Comparison of ENCODE assay signal across 15 cellular contexts in genomic region chr14:104280085-104280901, GRCh38.
DNase-seq lines count a peak whose midpoint lies in the region; ATAC-seq and TF ChIP-seq lines count a peak whose summit lies in the region.
"Had no signal": no experiment of that assay in that cellular context is flagged by ENCODE, and none has a peak within 500 bp of the region (broad histone marks: within the 10 kb centered on the region; RNA-seq: fewer than 3 reads in every experiment).

No MANE protein-coding gene starts in this region.

- no peaks in the 10 kb centered on the region for H3K4me1 Mint-ChIP-seq in natural killer cell
- no peaks in the 10 kb centered on the region for H3K4me1 Mint-ChIP-seq in natural killer cell treated with Interleukin-12 subunit alpha and Interleukin-12 subunit beta and Interleukin-15 and Interleukin-18, amount 100 ng/mL, for 72 hours (ENCODE audit: low read depth in 2 of 2)
- H3K4me1 Mint-ChIP-seq in osteocyte (ENCODE audit: unreplicated experiment), result no peaks in the 10 kb centered on the region

- H3K36me3 Mint-ChIP-seq in natural killer cell (no peaks in the 10 kb centered on the region), osteocyte (ENCODE audit: unreplicated experiment) (no peaks in the 10 kb centered on the region)
- no peaks in the 10 kb centered on the region for H3K36me3 Mint-ChIP-seq in natural killer cell treated with Interleukin-12 subunit alpha and Interleukin-12 subunit beta and Interleukin-15 and Interleukin-18, amount 100 ng/mL, for 72 hours
- H3K36me3 Mint-ChIP-seq: mesothelial cell of epicardium had no signal

- no peak overlapping the region for H3K4me3 Mint-ChIP-seq in natural killer cell
- H3K4me3 Mint-ChIP-seq in natural killer cell treated with Interleukin-12 subunit alpha and Interleukin-12 subunit beta and Interleukin-15 and Interleukin-18, amount 100 ng/mL, for 72 hours, result no peak overlapping the region
- no peak overlapping the region for H3K4me3 Mint-ChIP-seq in osteocyte (ENCODE audit: unreplicated experiment)
- H3K4me3 Mint-ChIP-seq: mesothelial cell of epicardium had no signal

- H3K9me3 ChIP-seq in left ventricle myocardium inferior (replicated peaks), result no peaks in the 10 kb centered on the region
- H3K9me3 ChIP-seq: HAP-1 had no signal

- ATAC-seq in natural killer cell (no peak), HG02938 (IDR thresholded peaks at IDR 0.05; ENCODE audit: unreplicated experiment) (no peak), HG03039 (IDR thresholded peaks at IDR 0.05; ENCODE audit: unreplicated experiment) (no peak)
- ATAC-seq in natural killer cell treated with Interleukin-12 subunit alpha and Interleukin-12 subunit beta and Interleukin-15 and Interleukin-18, amount 100 ng/mL, for 72 hours, result no peak

- H3K27me3 Mint-ChIP-seq in natural killer cell (ENCODE audit: low read depth in 2 of 2) (peaks cover 12 to 19% of the 10 kb centered on the region in 2 donors), osteocyte (ENCODE audit: unreplicated experiment) (peaks cover 2% of the 10 kb centered on the region)
- peaks cover 3 to 7% of the 10 kb centered on the region in 2 donors for H3K27me3 Mint-ChIP-seq in natural killer cell treated with Interleukin-12 subunit alpha and Interleukin-12 subunit beta and Interleukin-15 and Interleukin-18, amount 100 ng/mL, for 72 hours

- H3K27ac Mint-ChIP-seq in natural killer cell, result no peak overlapping the region
- H3K27ac Mint-ChIP-seq in natural killer cell treated with Interleukin-12 subunit alpha and Interleukin-12 subunit beta and Interleukin-15 and Interleukin-18, amount 100 ng/mL, for 72 hours, result no peak overlapping the region
- H3K27ac Mint-ChIP-seq in osteocyte (ENCODE audit: unreplicated experiment), result no peak overlapping the region

- H3K27me3 ChIP-seq in left ventricle myocardium inferior (ENCODE audit: low read depth), result peaks cover 47% of the 10 kb centered on the region

- no peak overlapping the region for H3K4me3 ChIP-seq in left ventricle myocardium inferior
- H3K4me3 ChIP-seq: HAP-1 had no signal

- H3K4me1 ChIP-seq in left ventricle myocardium inferior, result peaks cover 4% of the 10 kb centered on the region
- H3K4me1 ChIP-seq: HAP-1 had no signal

- DNase-seq in natural killer cell, result peak; percentile 13
- no peak for DNase-seq in natural killer cell treated with Interleukin-12 subunit alpha and Interleukin-12 subunit beta and Interleukin-15 and Interleukin-18, amount 100 ng/mL, for 72 hours (ENCODE audit: low spot score)
- peak; percentile 11 for DNase-seq in left ventricle myocardium inferior
- DNase-seq in osteocyte (ENCODE audit: extremely low spot score, unreplicated experiment), result peak; percentile 82
- DNase-seq in NCI-H187 treated with DMSO at 0.1 percent for 48 hours (lab: John Stamatoyannopoulos, UW), result no peak
- DNase-seq in iPS-NIHi7 (ENCODE audit: extremely low spot score), result no peak
- DNase-seq: activated CD4-positive, alpha-beta T cell treated with anti-CD3 and anti-CD28 coated beads, Interleukin-2, amount 50 U/mL, for 4 hours; central memory CD4-positive, alpha-beta T cell; effector CD8-positive, alpha-beta T cell; NCI-H2081 had no signal

- TF ChIP-seq CTCF in natural killer cell (IDR thresholded peaks at IDR 0.05) (no peak), left ventricle myocardium inferior (IDR thresholded peaks at IDR 0.05; ENCODE audit: borderline replicate concordance) (no peak), osteocyte (IDR thresholded peaks at IDR 0.05) (no peak)

- intact Hi-C loops in natural killer cell (cut with micrococcal nuclease), result no loop called here
- intact Hi-C loops in left ventricle myocardium inferior (cut with micrococcal nuclease), result no loop called here

- H3K27ac ChIP-seq in left ventricle myocardium inferior (replicated peaks), result no peak overlapping the region
- H3K27ac ChIP-seq: KMS-11 had no signal

- no peaks in the 10 kb centered on the region for H3K9me3 Mint-ChIP-seq in natural killer cell
- no peaks in the 10 kb centered on the region for H3K9me3 Mint-ChIP-seq in natural killer cell treated with Interleukin-12 subunit alpha and Interleukin-12 subunit beta and Interleukin-15 and Interleukin-18, amount 100 ng/mL, for 72 hours
- H3K9me3 Mint-ChIP-seq in osteocyte (ENCODE audit: unreplicated experiment), result no peaks in the 10 kb centered on the region
- H3K9me3 Mint-ChIP-seq: mesothelial cell of epicardium had no signal

- H3K36me3 ChIP-seq in left ventricle myocardium inferior, result no peaks in the 10 kb centered on the region
- H3K36me3 ChIP-seq: HAP-1 had no signal

Comparison
In these comparisons a context has a peak if more than half of its experiments do, and no peak if none do; other contexts are left out.
1. DNase-seq: peak in natural killer cell (single experiment), left ventricle myocardium inferior (single experiment) and osteocyte (single experiment); none in natural killer cell treated with Interleukin-12 subunit alpha and Interleukin-12 subunit beta and Interleukin-15 and Interleukin-18, amount 100 ng/mL, for 72 hours (single experiment), NCI-H187 treated with DMSO at 0.1 percent for 48 hours (single experiment) and iPS-NIHi7 (single experiment).